15 cellular contexts compared by ENCODE assay signal in the genomic region with DNA sequence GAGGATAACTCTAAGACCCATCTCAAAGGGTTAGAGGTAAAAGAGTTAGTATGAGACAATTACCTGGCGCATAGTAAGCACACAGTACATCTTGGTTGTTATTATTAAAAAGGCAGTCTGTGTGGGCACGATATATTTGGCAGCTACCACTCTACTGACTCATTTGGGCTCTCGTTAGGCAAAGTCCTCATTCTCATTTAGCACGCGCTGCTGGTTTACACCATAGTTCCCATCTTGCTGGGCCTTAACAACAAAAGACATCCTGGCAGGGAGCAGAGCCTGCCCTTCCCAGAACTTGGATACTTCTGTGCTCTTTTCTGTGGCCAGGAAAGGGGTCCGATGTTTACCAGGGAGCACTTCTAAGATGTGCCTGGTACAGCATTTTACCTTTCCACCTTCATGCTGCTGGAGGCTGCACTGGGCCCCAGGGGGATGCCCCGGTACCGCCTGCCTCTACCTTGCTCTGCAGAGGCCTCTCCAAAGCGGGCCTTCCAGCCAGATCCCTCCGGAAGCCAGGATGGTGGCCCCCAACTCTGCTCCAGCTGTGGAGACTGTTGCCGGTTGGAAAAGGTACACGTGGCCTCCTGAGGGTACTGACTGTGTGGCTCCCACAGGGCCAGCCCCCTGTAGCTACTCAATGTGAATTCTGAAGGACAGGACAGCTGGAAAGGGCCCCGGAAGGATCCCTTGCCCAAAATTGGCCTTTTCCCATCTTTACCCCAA. TPM values are rescaled to one million over a fixed set of nuclear protein-coding genes. Genes with fewer than 3 reads are reported as not detected.
DNase-seq lines count a peak whose midpoint lies in the region; ATAC-seq and TF ChIP-seq lines count a peak whose summit lies in the region.
"Had no signal": no experiment of that assay in that cellular context is flagged by ENCODE, and none has a peak within 500 bp of the region (broad histone marks: within the 10 kb centered on the region; RNA-seq: fewer than 3 reads in every experiment).

No MANE protein-coding gene starts in this region.

- H3K27ac ChIP-seq in ACC112 (ENCODE audit: low read depth, low read length), result peak overlapping the region; percentile 83
- H3K27ac ChIP-seq in HUES48 (ENCODE audit: low read depth, low read length), result peak overlapping the region; percentile 9
- H3K27ac ChIP-seq in endodermal cell (ENCODE audit: low read depth, low read length), result no peak overlapping the region

- peak; percentile 47 for DNase-seq in endodermal cell
- peak; percentile 4 for DNase-seq in progenitor cell of endocrine pancreas (ENCODE audit: low spot score, unreplicated experiment)
- no peak for DNase-seq in SKM-1 treated with dmso at 0.1 percent for 144 hours (lab: John Stamatoyannopoulos, UW; ENCODE audit: unreplicated experiment)
- DNase-seq in GM03348 (ENCODE audit: low spot score), result no peak
- DNase-seq: activated naive CD4-positive, alpha-beta T cell treated with anti-CD3 and anti-CD28 coated beads, Interleukin-2, amount 50 U/mL, for 16 hours; DMS153; NCI-H2171; stimulated activated naive CD8-positive, alpha-beta T cell treated with anti-CD3 and anti-CD28 coated beads, Interleukin-15, Interleukin-2, amounts not matched to agents 100 U/mL and 50 U/mL, for 24 hours had no signal

- H3K9me3 Mint-ChIP-seq in endodermal cell (peaks cover 2% of the 10 kb centered on the region), progenitor cell of endocrine pancreas (ENCODE audit: low read depth) (no peaks in the 10 kb centered on the region)
- H3K9me3 Mint-ChIP-seq: central memory CD8-positive, alpha-beta T cell; natural killer cell treated with Interleukin-12 subunit alpha and Interleukin-12 subunit beta and Interleukin-15 and Interleukin-18, amount 100 ng/mL, for 72 hours had no signal

- H3K27me3 Mint-ChIP-seq in endodermal cell (ENCODE audit: insufficient read depth) (no peaks in the 10 kb centered on the region), progenitor cell of endocrine pancreas (peaks cover 64% of the 10 kb centered on the region)

- H3K4me3 ChIP-seq in ACC112 (ENCODE audit: low read depth, low read length) (no peak overlapping the region), HUES48 (ENCODE audit: low read depth, low read length) (no peak overlapping the region), endodermal cell (ENCODE audit: low read length) (no peak overlapping the region)

- H3K4me1 ChIP-seq in ACC112 (ENCODE audit: control insufficient read depth, insufficient read depth, low read length, unreplicated experiment) (peaks cover 48% of the 10 kb centered on the region), HUES48 (ENCODE audit: control insufficient read depth, insufficient read depth, low read length) (peaks cover 33% of the 10 kb centered on the region), endodermal cell (ENCODE audit: control insufficient read depth, insufficient read depth, low read length) (no peaks in the 10 kb centered on the region)

- 88% methylated on average over 11 to 13 of the region's 13 CpGs for WGBS in endodermal cell (ENCODE audit: insufficient coverage in 1 of 2, insufficient read length in 1 of 2), 2 experiments

- H3K27ac Mint-ChIP-seq in endodermal cell, result no peak overlapping the region
- no peak overlapping the region for H3K27ac Mint-ChIP-seq in progenitor cell of endocrine pancreas
- H3K27ac Mint-ChIP-seq: natural killer cell treated with Interleukin-12 subunit alpha and Interleukin-12 subunit beta and Interleukin-15 and Interleukin-18, amount 100 ng/mL, for 72 hours had no signal

- H3K4me1 Mint-ChIP-seq in endodermal cell (no peaks in the 10 kb centered on the region), progenitor cell of endocrine pancreas (ENCODE audit: low read depth) (no peaks in the 10 kb centered on the region)
- H3K4me1 Mint-ChIP-seq: central memory CD8-positive, alpha-beta T cell had no signal

- H3K36me3 Mint-ChIP-seq in endodermal cell (ENCODE audit: low read depth) (peaks cover 3% of the 10 kb centered on the region), progenitor cell of endocrine pancreas (ENCODE audit: insufficient read depth) (no peaks in the 10 kb centered on the region)
- H3K36me3 Mint-ChIP-seq: natural killer cell treated with Interleukin-12 subunit alpha and Interleukin-12 subunit beta and Interleukin-15 and Interleukin-18, amount 100 ng/mL, for 72 hours had no signal

- H2AFZ ChIP-seq in ACC112 (ENCODE audit: low read length, unreplicated experiment), result no peak overlapping the region

- H3K79me2 ChIP-seq in ACC112 (ENCODE audit: control insufficient read depth, insufficient read depth, low read length, unreplicated experiment), result peaks cover 71% of the 10 kb centered on the region

- H3K27me3 ChIP-seq in ACC112 (ENCODE audit: insufficient read depth, low read length) (no peaks in the 10 kb centered on the region), HUES48 (ENCODE audit: control insufficient read depth, insufficient read depth, low read length) (no peaks in the 10 kb centered on the region), endodermal cell (ENCODE audit: control insufficient read depth, insufficient read depth, low read length, poor library complexity, severe bottlenecking) (no peaks in the 10 kb centered on the region)

- no peak for TF ChIP-seq CTCF in endodermal cell (conservative IDR thresholded peaks at IDR 0.05)
- no peak for TF ChIP-seq CTCF in progenitor cell of endocrine pancreas (IDR thresholded peaks at IDR 0.05; ENCODE audit: unreplicated experiment)

- H3K9ac ChIP-seq in HUES48 (ENCODE audit: low read depth, low read length) (no peak overlapping the region), endodermal cell (ENCODE audit: extremely low read depth, low read length, poor library complexity, severe bottlenecking) (no peak overlapping the region)

- no peak for ATAC-seq in HG02981 (IDR thresholded peaks at IDR 0.05; ENCODE audit: unreplicated experiment)
- ATAC-seq in HG03159 (IDR thresholded peaks at IDR 0.05; ENCODE audit: unreplicated experiment), result no peak
- ATAC-seq: stimulated activated naive CD8-positive, alpha-beta T cell treated with anti-CD3 and anti-CD28 coated beads, Interleukin-15, Interleukin-2, amounts not matched to agents 100 U/mL and 50 U/mL, for 24 hours had no signal

- H3K36me3 ChIP-seq in ACC112 (ENCODE audit: insufficient read depth, low read length) (no peaks in the 10 kb centered on the region), HUES48 (ENCODE audit: control insufficient read depth, insufficient read depth, low read length) (no peaks in the 10 kb centered on the region), endodermal cell (ENCODE audit: control insufficient read depth, insufficient read depth, low read length) (no peaks in the 10 kb centered on the region)

- H3K4me3 Mint-ChIP-seq in endodermal cell, result no peak overlapping the region
- H3K4me3 Mint-ChIP-seq in progenitor cell of endocrine pancreas (ENCODE audit: low read depth), result no peak overlapping the region
- H3K4me3 Mint-ChIP-seq: central memory CD8-positive, alpha-beta T cell; natural killer cell treated with Interleukin-12 subunit alpha and Interleukin-12 subunit beta and Interleukin-15 and Interleukin-18, amount 100 ng/mL, for 72 hours had no signal

- H3K9me3 ChIP-seq in HUES48 (ENCODE audit: control insufficient read depth, insufficient read depth, low read length), result no peaks in the 10 kb centered on the region
- H3K9me3 ChIP-seq in endodermal cell (ENCODE audit: control insufficient read depth, low read length), result no peaks in the 10 kb centered on the region

RNA-seq across cellular contexts. Expression of gene GLI2, which starts 15.0 kb away (rescaled TPM):
- total RNA-seq in endodermal cell, result 10 to 100 TPM; 17.0 to 24.2 TPM
- polyA plus RNA-seq in endodermal cell (2013, experiment 1 of 2), result 29.8 TPM
- polyA plus RNA-seq in endodermal cell (2013, experiment 2 of 2), result 28.3 TPM
- total RNA-seq in progenitor cell of endocrine pancreas, result 2.3 and 3.6 TPM in 2 replicates
- total RNA-seq: activated CD8-positive, alpha-beta memory T cell treated with anti-CD3 and anti-CD28 coated beads for 36 hours had no signal

Comparison
In these comparisons a context has a peak if more than half of its experiments do, and no peak if none do; other contexts are left out.
1. DNase-seq: peak in endodermal cell (single experiment) and progenitor cell of endocrine pancreas (single experiment); none in SKM-1 treated with dmso at 0.1 percent for 144 hours (single experiment) and GM03348 (single experiment).